Comparison of ENCODE assay signal across 24 cellular contexts in genomic region chr5:65535529-65535987, GRCh38. TPM values are rescaled to one million over a fixed set of nuclear protein-coding genes. Genes with fewer than 3 reads are reported as not detected.
DNase-seq lines count a peak whose midpoint lies in the region; ATAC-seq and TF ChIP-seq lines count a peak whose summit lies in the region.
"Had no signal": no experiment of that assay in that cellular context is flagged by ENCODE, and none has a peak within 500 bp of the region (broad histone marks: within the 10 kb centered on the region; RNA-seq: fewer than 3 reads in every experiment).

No MANE protein-coding gene starts in this region.

- TF ChIP-seq CTCF in epithelial cell of esophagus (IDR thresholded peaks at IDR 0.05; ENCODE audit: insufficient read depth, low read depth, low read length, missing control alignments) = no peak

- H3K4me3 ChIP-seq in MG63 (no peak overlapping the region), epithelial cell of esophagus (ENCODE audit: low read length) (no peak overlapping the region)
- H3K4me3 ChIP-seq: cardiac muscle cell, sigmoid colon, suprapubic skin had no signal

- no peaks in the 10 kb centered on the region for H3K9me3 ChIP-seq in MG63
- H3K9me3 ChIP-seq: sigmoid colon, suprapubic skin had no signal

- no peaks in the 10 kb centered on the region for H3K27me3 ChIP-seq in MG63
- H3K27me3 ChIP-seq: cardiac muscle cell, sigmoid colon, suprapubic skin had no signal

- H3K36me3 ChIP-seq in MG63 = peaks cover 29% of the 10 kb centered on the region
- H3K36me3 ChIP-seq: cardiac muscle cell, sigmoid colon, suprapubic skin had no signal

- no peak for ATAC-seq in GM19452 (IDR thresholded peaks at IDR 0.05; ENCODE audit: unreplicated experiment)
- no peak for ATAC-seq in GM21576 (IDR thresholded peaks at IDR 0.05; ENCODE audit: unreplicated experiment)
- ATAC-seq: natural killer cell treated with Interleukin-12 subunit alpha and Interleukin-12 subunit beta and Interleukin-15 and Interleukin-18, amount 100 ng/mL, for 72 hours; stimulated activated effector memory CD8-positive, alpha-beta T cell treated with anti-CD3 and anti-CD28 coated beads, Interleukin-12 subunit alpha, Interleukin-12 subunit beta, amount 100 ng/mL, for 72 hours had no signal

- DNase-seq in MG63 (peak; percentile 4), epithelial cell of esophagus (ENCODE audit: low read depth) (peak; percentile 30), medulla oblongata (ENCODE audit: extremely low spot score) (peak; percentile 2), stromal cell of bone marrow (ENCODE audit: low read depth) (peak; percentile 12), COR-L47 (lab: John Stamatoyannopoulos, UW) (no peak)
- DNase-seq: activated B cell treated with CpG ODN at 0.5 μM for 24 hours; activated CD4-positive, alpha-beta T cell treated with anti-CD3 and anti-CD28 coated beads, Interleukin-2, amount 50 U/mL, for 4 hours; activated CD8-positive, alpha-beta memory T cell treated with anti-CD3 and anti-CD28 coated beads, Interleukin-2, amount 50 U/mL, for 48 hours; CD4-positive, alpha-beta T cell; dermis blood vessel endothelial cell; DMS153; GF-D8; HFFc6; kidney glomerular epithelial cell; NCI-H187 treated with DMSO at 0.1 percent for 48 hours; sigmoid colon; stimulated activated CD4-positive, alpha-beta T cell treated with anti-CD3 and anti-CD28 coated beads, Interleukin-2, amount 100 ng/mL, for 24 hours; T1000 had no signal

RNA-seq across cellular contexts. Expression of gene CENPK, which starts 27.4 kb away (rescaled TPM):
- 54.9 and 98.6 TPM in 2 replicates for total RNA-seq in MG63 (2014; rRNA removed; shearing (Covaris generic); ENCODE audit: low replicate concordance)

RNA-seq across cellular contexts. Expression of gene PPWD1, which starts 27.5 kb away (rescaled TPM):
- 13.2 and 22.0 TPM in 2 replicates for total RNA-seq in MG63 (2014; rRNA removed; shearing (Covaris generic); ENCODE audit: low replicate concordance)

RNA-seq across cellular contexts. Expression of gene ADAMTS6, which starts 53.8 kb away (rescaled TPM):
- total RNA-seq in MG63 (2014; rRNA removed; shearing (Covaris generic); ENCODE audit: low replicate concordance) = 13.5 and 23.2 TPM in 2 replicates
